8 cellular contexts compared by ENCODE assay signal in the genomic region with DNA sequence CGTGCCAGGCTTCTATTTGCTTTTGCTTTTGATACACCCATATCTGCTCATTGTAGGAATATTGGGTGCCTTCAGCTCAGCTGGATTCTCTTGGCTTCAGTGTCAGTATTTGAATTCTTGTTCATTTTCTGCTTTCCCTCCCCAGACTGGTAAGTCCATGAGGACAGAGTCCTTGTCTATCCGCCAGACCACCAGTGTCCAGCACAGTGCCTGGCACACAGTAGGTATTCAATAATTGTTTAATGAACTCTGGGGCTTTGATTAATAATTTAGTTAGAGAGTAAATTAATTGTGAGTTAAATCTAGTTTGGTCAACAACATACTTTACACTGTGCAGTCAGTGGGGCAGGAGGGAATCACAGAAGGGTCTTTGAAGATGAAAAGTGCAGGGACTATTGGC.
DNase-seq lines count a peak whose midpoint lies in the region; ATAC-seq, FAIRE-seq and TF ChIP-seq lines count a peak whose summit lies in the region.

No MANE protein-coding gene starts in this region.

- H3K4me3 ChIP-seq in GM23248 (peak overlapping the region; percentile 71; the same call in 1 of the 2 replicates), fibroblast of villous mesenchyme (ENCODE audit: low read depth, low read length) (peak overlapping the region; percentile 50), small intestine (ENCODE audit: low read depth in 1 of 2, low read length in 2 of 2) (peak overlapping the region in 1 of 2 donors; percentile 30)

- no peak for DNase-seq in GM23248
- no peak for DNase-seq in WTC11 (ENCODE audit: low spot score)
- DNase-seq in fibroblast of villous mesenchyme (ENCODE audit: low read depth), result no peak
- peak; percentile 44 for DNase-seq in small intestine
- DNase-seq in UCSD-AML1 (lab: John Stamatoyannopoulos, UW; ENCODE audit: unreplicated experiment), result no peak
- DNase-seq in amniotic stem cell (lab: John Stamatoyannopoulos, UW), result no peak
- DNase-seq in GM10266 (ENCODE audit: extremely low spot score), result no peak
- no peak for DNase-seq in inferior parietal cortex (ENCODE audit: extremely low spot score)

- H3K4me1 Mint-ChIP-seq in WTC11, result peaks cover 19% of the 10 kb centered on the region

- TF ChIP-seq CTCF in WTC11 (IDR thresholded peaks at IDR 0.05) (no peak), fibroblast of villous mesenchyme (IDR thresholded peaks at IDR 0.05; ENCODE audit: insufficient read depth, low read depth, low read length) (no peak), GM10266 (IDR thresholded peaks at IDR 0.05; ENCODE audit: control insufficient read depth, insufficient read depth, low read depth, missing control alignments) (no peak)

- H3K9me2 ChIP-seq in GM23248 (ENCODE audit: insufficient read depth), result no peaks in the 10 kb centered on the region

- in situ Hi-C loops in GM23248 (cut with MboI), result no loop called here

- POLR2A ChIA-PET in WTC11 (lab: Charles Lee), result interaction anchor here (0.7 to 1.4 kb wide), 2 partner anchors 44 to 119 kb away, joined by 3 to 10 read pairs; a partner anchor contains a TSS

- H3K9me3 Mint-ChIP-seq in WTC11, result no peaks in the 10 kb centered on the region

- H3K27ac Mint-ChIP-seq in WTC11, result no peak overlapping the region

- H3F3A ChIP-seq in GM23248 (ENCODE audit: insufficient read depth), result peaks cover 32% of the 10 kb centered on the region

- peak overlapping the region; percentile 91 for H3K27ac ChIP-seq in GM23248
- peak overlapping the region; percentile 93 to 98 for H3K27ac ChIP-seq in small intestine (ENCODE audit: low read depth in 1 of 2, low read length in 1 of 2)

- H3K79me2 ChIP-seq in GM23248 (ENCODE audit: insufficient read depth), result no peaks in the 10 kb centered on the region

- peaks cover 20% of the 10 kb centered on the region for H3K4me1 ChIP-seq in GM23248 (ENCODE audit: insufficient read depth)
- peaks cover 0 to 2% of the 10 kb centered on the region in 2 donors for H3K4me1 ChIP-seq in small intestine (ENCODE audit: control insufficient read depth in 2 of 2, insufficient read depth in 1 of 2, low read depth in 1 of 2, low read length in 1 of 2)

- H3K9ac ChIP-seq in GM23248, result peak overlapping the region; percentile 93

- CTCF ChIA-PET in WTC11 (lab: Charles Lee), result interaction anchor here (0.6 kb wide), 1 partner anchor 119 kb away, joined by 5 read pairs; a partner anchor contains a TSS

- peak overlapping the region; percentile 73 for H3K4me2 ChIP-seq in GM23248 (ENCODE audit: unreplicated experiment)

- H3K36me3 Mint-ChIP-seq in WTC11, result no peaks in the 10 kb centered on the region

- FAIRE-seq in small intestine (lab: Jason Lieb, UNC), result no peak

- H3K9me3 ChIP-seq in GM23248 (ENCODE audit: low read depth), result no peaks in the 10 kb centered on the region
- no peaks in the 10 kb centered on the region for H3K9me3 ChIP-seq in small intestine (ENCODE audit: control insufficient read depth, low read depth)

- no peaks in the 10 kb centered on the region for H3K36me3 ChIP-seq in GM23248 (ENCODE audit: low read depth)
- H3K36me3 ChIP-seq in small intestine (ENCODE audit: control insufficient read depth in 2 of 2, insufficient read depth in 2 of 2, low read length in 2 of 2), result no peaks in the 10 kb centered on the region

- H2AFZ ChIP-seq in GM23248, result peak overlapping the region; percentile 80

- peak overlapping the region; percentile 56 for H3K4me3 Mint-ChIP-seq in WTC11

- no peaks in the 10 kb centered on the region for H3K27me3 ChIP-seq in GM23248 (replicated peaks; ENCODE audit: insufficient read depth)
- H3K27me3 ChIP-seq in small intestine (ENCODE audit: control insufficient read depth in 2 of 2, insufficient read depth in 2 of 2, low read length in 2 of 2), result no peaks in the 10 kb centered on the region

- ATAC-seq in WTC11, result no peak

- 94 to 97% methylated on average over 2 of the region's 2 CpGs for WGBS in GM23248 (ENCODE audit: low coverage in 1 of 2, low lambda C conversion rate in 2 of 2, missing lambda C conversion rate in 2 of 2), 2 experiments
- 44 to 77% (median 54%) methylated on average over 2 of the region's 2 CpGs for WGBS in small intestine, 3 donors

- peaks cover 8% of the 10 kb centered on the region for H3K27me3 Mint-ChIP-seq in WTC11 (ENCODE audit: low read depth)

- no peaks in the 10 kb centered on the region for H4K20me1 ChIP-seq in GM23248 (ENCODE audit: insufficient read depth)

TF ChIP-seq in WTC11, 78 proteins besides CTCF, POLR2A, EP300 and RAD21:
- TF ChIP-seq, protein P1, sequence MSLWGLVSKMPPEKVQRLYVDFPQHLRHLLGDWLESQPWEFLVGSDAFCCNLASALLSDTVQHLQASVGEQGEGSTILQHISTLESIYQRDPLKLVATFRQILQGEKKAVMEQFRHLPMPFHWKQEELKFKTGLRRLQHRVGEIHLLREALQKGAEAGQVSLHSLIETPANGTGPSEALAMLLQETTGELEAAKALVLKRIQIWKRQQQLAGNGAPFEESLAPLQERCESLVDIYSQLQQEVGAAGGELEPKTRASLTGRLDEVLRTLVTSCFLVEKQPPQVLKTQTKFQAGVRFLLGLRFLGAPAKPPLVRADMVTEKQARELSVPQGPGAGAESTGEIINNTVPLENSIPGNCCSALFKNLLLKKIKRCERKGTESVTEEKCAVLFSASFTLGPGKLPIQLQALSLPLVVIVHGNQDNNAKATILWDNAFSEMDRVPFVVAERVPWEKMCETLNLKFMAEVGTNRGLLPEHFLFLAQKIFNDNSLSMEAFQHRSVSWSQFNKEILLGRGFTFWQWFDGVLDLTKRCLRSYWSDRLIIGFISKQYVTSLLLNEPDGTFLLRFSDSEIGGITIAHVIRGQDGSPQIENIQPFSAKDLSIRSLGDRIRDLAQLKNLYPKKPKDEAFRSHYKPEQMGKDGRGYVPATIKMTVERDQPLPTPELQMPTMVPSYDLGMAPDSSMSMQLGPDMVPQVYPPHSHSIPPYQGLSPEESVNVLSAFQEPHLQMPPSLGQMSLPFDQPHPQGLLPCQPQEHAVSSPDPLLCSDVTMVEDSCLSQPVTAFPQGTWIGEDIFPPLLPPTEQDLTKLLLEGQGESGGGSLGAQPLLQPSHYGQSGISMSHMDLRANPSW (CRISPR knock-in tag; conservative IDR thresholded peaks at IDR 0.05; ENCODE audit: low read depth), result no peak
- TF ChIP-seq NR1H2 (CRISPR knock-in tag; IDR thresholded peaks at IDR 0.05), result no peak
- TF ChIP-seq, protein P2, sequence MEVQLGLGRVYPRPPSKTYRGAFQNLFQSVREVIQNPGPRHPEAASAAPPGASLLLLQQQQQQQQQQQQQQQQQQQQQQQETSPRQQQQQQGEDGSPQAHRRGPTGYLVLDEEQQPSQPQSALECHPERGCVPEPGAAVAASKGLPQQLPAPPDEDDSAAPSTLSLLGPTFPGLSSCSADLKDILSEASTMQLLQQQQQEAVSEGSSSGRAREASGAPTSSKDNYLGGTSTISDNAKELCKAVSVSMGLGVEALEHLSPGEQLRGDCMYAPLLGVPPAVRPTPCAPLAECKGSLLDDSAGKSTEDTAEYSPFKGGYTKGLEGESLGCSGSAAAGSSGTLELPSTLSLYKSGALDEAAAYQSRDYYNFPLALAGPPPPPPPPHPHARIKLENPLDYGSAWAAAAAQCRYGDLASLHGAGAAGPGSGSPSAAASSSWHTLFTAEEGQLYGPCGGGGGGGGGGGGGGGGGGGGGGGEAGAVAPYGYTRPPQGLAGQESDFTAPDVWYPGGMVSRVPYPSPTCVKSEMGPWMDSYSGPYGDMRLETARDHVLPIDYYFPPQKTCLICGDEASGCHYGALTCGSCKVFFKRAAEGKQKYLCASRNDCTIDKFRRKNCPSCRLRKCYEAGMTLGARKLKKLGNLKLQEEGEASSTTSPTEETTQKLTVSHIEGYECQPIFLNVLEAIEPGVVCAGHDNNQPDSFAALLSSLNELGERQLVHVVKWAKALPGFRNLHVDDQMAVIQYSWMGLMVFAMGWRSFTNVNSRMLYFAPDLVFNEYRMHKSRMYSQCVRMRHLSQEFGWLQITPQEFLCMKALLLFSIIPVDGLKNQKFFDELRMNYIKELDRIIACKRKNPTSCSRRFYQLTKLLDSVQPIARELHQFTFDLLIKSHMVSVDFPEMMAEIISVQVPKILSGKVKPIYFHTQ (CRISPR knock-in tag; IDR thresholded peaks at IDR 0.05), result no peak
- no peak for TF ChIP-seq GABPB1 (CRISPR knock-in tag; IDR thresholded peaks at IDR 0.05)
